8 cellular contexts compared by ENCODE assay signal in the genomic region with DNA sequence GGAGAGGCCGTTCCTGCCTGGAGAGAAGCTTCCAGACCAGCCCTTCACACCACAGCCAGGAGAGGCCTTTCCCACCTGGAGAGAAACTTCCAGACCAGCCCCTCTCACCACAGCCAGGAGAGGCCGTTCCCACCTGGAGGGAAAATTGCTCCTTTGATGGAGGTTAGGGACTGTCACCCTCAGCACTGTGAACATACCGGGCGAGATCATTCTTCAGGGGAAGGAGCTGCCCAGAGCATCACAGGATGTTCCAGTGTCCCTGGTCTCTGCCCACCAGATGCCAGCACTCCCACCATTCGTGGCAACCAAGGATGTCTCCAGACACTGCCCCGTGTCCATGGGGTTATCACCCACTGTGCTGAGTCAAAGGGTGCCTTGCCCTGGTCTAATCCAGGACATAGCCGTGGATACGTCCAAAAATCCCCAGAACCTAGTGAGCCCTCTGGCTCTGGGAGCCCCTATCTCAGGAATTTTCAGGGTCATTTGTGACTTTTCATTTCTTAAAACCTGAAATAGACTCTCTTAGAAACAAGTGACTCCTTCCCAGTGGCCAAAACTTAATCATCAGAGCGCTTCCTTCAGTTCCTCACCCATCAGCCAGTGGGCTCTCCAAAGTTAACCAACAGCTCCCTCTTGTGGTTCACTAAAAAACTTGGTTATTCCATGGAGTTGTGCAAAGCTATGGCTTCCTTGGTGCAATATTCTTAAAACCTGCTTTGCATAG.
DNase-seq lines count a peak whose midpoint lies in the region; ATAC-seq and TF ChIP-seq lines count a peak whose summit lies in the region.

No MANE protein-coding gene starts in this region.

- H3K27me3 ChIP-seq in right atrium auricular region = no peaks in the 10 kb centered on the region

- H3K27me3 Mint-ChIP-seq in HFFc6 (ENCODE audit: insufficient read depth) = peaks cover 3% of the 10 kb centered on the region

- H3K4me3 ChIP-seq in right atrium auricular region = no peak overlapping the region

- H3K9me3 Mint-ChIP-seq in HFFc6 = no peaks in the 10 kb centered on the region

- ATAC-seq in sciatic nerve (peak; percentile 82), HG03521 (IDR thresholded peaks at IDR 0.05; ENCODE audit: unreplicated experiment) (no peak)

- TF ChIP-seq CTCF in HFFc6 (IDR thresholded peaks at IDR 0.05) (peak; percentile 89), right atrium auricular region (IDR thresholded peaks at IDR 0.05) (peak; percentile 50 to 76)

- H3K9me3 ChIP-seq in right atrium auricular region = peaks cover 0 to 9% of the 10 kb centered on the region in 2 donors

- H3K27ac ChIP-seq in right atrium auricular region = no peak overlapping the region

- peaks cover 45% of the 10 kb centered on the region for H3K36me3 ChIP-seq in right atrium auricular region

- H3K36me3 Mint-ChIP-seq in HFFc6 (ENCODE audit: low read depth) = peaks cover 13% of the 10 kb centered on the region

- no peaks in the 10 kb centered on the region for H3K4me1 ChIP-seq in right atrium auricular region

- DNase-seq in NCI-H1436 (lab: John Stamatoyannopoulos, UW) (peak; percentile 8), NCI-H1436 treated with DMSO at 0.1 percent for 48 hours (lab: John Stamatoyannopoulos, UW) (no peak), HFFc6 (peak; percentile 80), NCI-H2227 treated with DMSO at 0.1 percent for 48 hours (lab: John Stamatoyannopoulos, UW) (peak; percentile 29), amniotic epithelial cell (ENCODE audit: low read depth) (peak; percentile 73), right atrium auricular region (ENCODE audit: low spot score) (no peak), sciatic nerve (ENCODE audit: low spot score) (peak; percentile 38)

- H3K4me3 Mint-ChIP-seq in HFFc6 = no peak overlapping the region

- peak overlapping the region; percentile 60 for H3K27ac Mint-ChIP-seq in HFFc6

- intact Hi-C loops in sciatic nerve (cut with DNase I) = no loop called here

- H3K4me1 Mint-ChIP-seq in HFFc6 (ENCODE audit: low read depth) = no peaks in the 10 kb centered on the region

Comparison
In these comparisons a context has a peak if more than half of its experiments do, and no peak if none do; other contexts are left out.
1. DNase-seq: peak in NCI-H1436 (single experiment), HFFc6 (single experiment), NCI-H2227 treated with DMSO at 0.1 percent for 48 hours (single experiment), amniotic epithelial cell (single experiment) and sciatic nerve (single experiment); none in NCI-H1436 treated with DMSO at 0.1 percent for 48 hours (single experiment) and right atrium auricular region (single experiment).